ENCODE assay signal across 9 cellular contexts in the genomic region with DNA sequence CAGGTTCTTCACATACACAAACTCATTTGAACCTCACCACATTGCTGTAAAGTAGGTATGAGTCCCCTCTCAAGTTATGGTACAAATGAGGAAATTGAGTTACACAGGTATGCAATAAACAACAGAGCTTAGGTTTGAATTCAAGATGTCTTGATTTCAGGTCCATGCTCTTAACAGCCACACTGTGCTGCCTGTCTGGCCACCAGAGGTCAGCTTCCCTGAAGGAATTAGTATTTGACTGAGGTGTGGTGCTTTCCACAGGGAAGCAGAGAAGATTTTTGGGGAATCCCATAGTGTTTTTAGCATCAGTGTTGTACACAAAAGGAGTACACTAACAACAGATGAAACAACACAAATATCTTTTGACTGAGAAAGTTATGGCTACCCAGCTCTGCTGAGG.
A peak's percentile ranks its signal among the peaks of the same experiment; 100 is the strongest.
DNase-seq lines count a peak whose midpoint lies in the region; ATAC-seq and TF ChIP-seq lines count a peak whose summit lies in the region.
"Had no signal": no experiment of that assay in that cellular context is flagged by ENCODE, and none has a peak within 500 bp of the region (broad histone marks: within the 10 kb centered on the region; RNA-seq: fewer than 3 reads in every experiment).

No MANE protein-coding gene starts in this region.

- H3K36me3 ChIP-seq in fibroblast of lung (ENCODE audit: control insufficient read depth, insufficient read depth, low read length), result no peaks in the 10 kb centered on the region

- H3K4me3 ChIP-seq in HFF-Myc (replicated peaks; ENCODE audit: low read depth, low read length) (no peak overlapping the region), fibroblast of lung (replicated peaks in 1 of 4; ENCODE audit: control extremely low read depth in 1 of 4, insufficient read depth in 1 of 4, low read depth in 3 of 4, low read length in 4 of 4) (no peak overlapping the region)
- H3K4me3 ChIP-seq: SK-N-MC had no signal

- H3K27ac ChIP-seq in fibroblast of lung (ENCODE audit: insufficient read depth, low read length), result no peak overlapping the region
- H3K27ac ChIP-seq: SK-N-MC had no signal

- H3K79me2 ChIP-seq in fibroblast of lung (ENCODE audit: control insufficient read depth, insufficient read depth, low read length), result no peaks in the 10 kb centered on the region

- H2AFZ ChIP-seq in fibroblast of lung (ENCODE audit: low read length), result no peak overlapping the region

- DNase-seq in GM10248 (ENCODE audit: extremely low spot score) (peak; percentile 20), HFF-Myc (ENCODE audit: extremely low read depth, low read depth) (no peak), T-helper 9 cell (peak; percentile 16), fibroblast of lung (ENCODE audit: low read depth in 2 of 2) (peak; percentile 32 to 46), pons (ENCODE audit: low spot score) (peak; percentile 22), NCI-H510A (lab: John Stamatoyannopoulos, UW) (no peak), SHP77 (lab: John Stamatoyannopoulos, UW) (no peak)

- no peaks in the 10 kb centered on the region for H3K27me3 ChIP-seq in fibroblast of lung (ENCODE audit: control insufficient read depth, insufficient read depth, low read length)

- H3K4me1 ChIP-seq in fibroblast of lung (ENCODE audit: control insufficient read depth, extremely low read depth, insufficient read depth, low read length), result peaks cover 2% of the 10 kb centered on the region

- no peak overlapping the region for H3K9ac ChIP-seq in fibroblast of lung (ENCODE audit: insufficient read depth, low read length)

- TF ChIP-seq CTCF in GM10248 (IDR thresholded peaks at IDR 0.05; ENCODE audit: control extremely low read depth, extremely low read depth, low read depth, missing control alignments), result peak; percentile 75
- peak; percentile 67 for TF ChIP-seq CTCF in HFF-Myc (IDR thresholded peaks at IDR 0.05; ENCODE audit: low read depth, low read length, missing control alignments)
- TF ChIP-seq CTCF in fibroblast of lung (conservative IDR thresholded peaks at IDR 0.05 in 1 of 2, IDR thresholded peaks at IDR 0.05 in 1 of 2; ENCODE audit: low read depth in 1 of 2, low read length in 2 of 2), result peak; percentile 43 to 66

- POLR2A ChIA-PET in GM10248 (lab: Yijun Ruan, JAX), result no interaction called here

- ATAC-seq in GM21723 (IDR thresholded peaks at IDR 0.05; ENCODE audit: unreplicated experiment), result no peak

- no peaks in the 10 kb centered on the region for H4K20me1 ChIP-seq in fibroblast of lung (ENCODE audit: control insufficient read depth, extremely low read depth, insufficient read depth, low read length)

- CTCF ChIA-PET in GM10248 (lab: Yijun Ruan, JAX), result interaction anchor here (0.7 to 4.9 kb wide), 21 partner anchors 9 to 404 kb away, joined by 3 to 32 read pairs (median 4); no protein-coding TSS in a partner anchor

- no peaks in the 10 kb centered on the region for H3K9me3 ChIP-seq in fibroblast of lung (ENCODE audit: control insufficient read depth, insufficient read depth, low read depth, low read length)

- H3K4me2 ChIP-seq in fibroblast of lung (ENCODE audit: extremely low read depth, insufficient read depth, low read length), result no peak overlapping the region

Comparison
In these comparisons a context has a peak if more than half of its experiments do, and no peak if none do; other contexts are left out.
1. DNase-seq: peak in GM10248 (single experiment), T-helper 9 cell (single experiment), fibroblast of lung (2 of 2) and pons (single experiment); none in HFF-Myc (single experiment), NCI-H510A (single experiment) and SHP77 (0 of 2).
2. Peak in every context shown above with its lines, with median percentiles within 50 percentile points of each other: CTCF ChIP-seq.